In genomic region chr10:70146489-70147488, GRCh38 we compare ENCODE assay signal across 8 cellular contexts. TPM values are rescaled to one million over a fixed set of nuclear protein-coding genes. Genes with fewer than 3 reads are reported as not detected.
DNase-seq lines count a peak whose midpoint lies in the region; ATAC-seq and TF ChIP-seq lines count a peak whose summit lies in the region.

Gene TYSND1, minus strand, starts transcription at chr10:70146700. Its CDS starts 114 bp downstream, at chr10:70146586.

- TF ChIP-seq CTCF in liver (IDR thresholded peaks at IDR 0.05; ENCODE audit: low read depth, low read length, missing input control) = peak; percentile 67

- ATAC-seq in GM19438 (IDR thresholded peaks at IDR 0.05; ENCODE audit: low read depth, unreplicated experiment) (peak; percentile 86), HG03575 (IDR thresholded peaks at IDR 0.05; ENCODE audit: extremely low read depth, insufficient number of reproducible peaks, low FRiP score, unreplicated experiment) (peak; percentile 80)

- H3K36me3 ChIP-seq in CD4-positive, alpha-beta memory T cell (ENCODE audit: insufficient read depth, low read length) = peaks cover 20% of the 10 kb centered on the region
- H3K36me3 ChIP-seq in liver (ENCODE audit: control insufficient read depth in 4 of 4, insufficient read depth in 3 of 4, low read depth in 1 of 4, low read length in 3 of 4) = peaks cover 0 to 21% (median 11%) of the 10 kb centered on the region in 4 donors

- CTCF ChIA-PET in CD4-positive, alpha-beta memory T cell (lab: Charles Lee; ENCODE audit: partially characterized antibody) = interaction anchor here (0.6 to 7.9 kb wide), 48 partner anchors 9 to 455 kb away, joined by 3 to 153 read pairs (median 7); partner anchors contain the start of genes EIF4EBP2, PPA1, PRF1 and SAR1A

- H3K4me3 ChIP-seq in CD4-positive, alpha-beta memory T cell (ENCODE audit: low read length in 2 of 2) = peak within 1 kb of the TSS; percentile 50 to 87
- peak within 1 kb of the TSS; percentile 66 to 76 (median 68) for H3K4me3 ChIP-seq in liver (ENCODE audit: low read depth in 1 of 3, low read length in 3 of 3)

- peaks cover 33% of the 10 kb centered on the region for H3K4me1 ChIP-seq in CD4-positive, alpha-beta memory T cell (ENCODE audit: insufficient read depth, low read length)
- peaks cover 4 to 25% (median 14%) of the 10 kb centered on the region in 4 donors for H3K4me1 ChIP-seq in liver (ENCODE audit: control insufficient read depth in 4 of 4, insufficient read depth in 4 of 4, low read length in 3 of 4)

- H3K27me3 Mint-ChIP-seq in CD4-positive, alpha-beta memory T cell = no peaks in the 10 kb centered on the region

- no peaks in the 10 kb centered on the region for H3K27me3 ChIP-seq in CD4-positive, alpha-beta memory T cell (ENCODE audit: insufficient read depth, low read length)
- H3K27me3 ChIP-seq in liver (ENCODE audit: control insufficient read depth in 4 of 4, insufficient read depth in 4 of 4, low read length in 3 of 4) = no peaks in the 10 kb centered on the region

- H3K36me3 Mint-ChIP-seq in CD4-positive, alpha-beta memory T cell = peaks cover 15 to 32% of the 10 kb centered on the region in 2 donors

- TF ChIP-seq RAD21 in liver (IDR thresholded peaks at IDR 0.05) = peak; percentile 62 to 64

- H3K27ac ChIP-seq in CD4-positive, alpha-beta memory T cell (ENCODE audit: low read depth, low read length) = peak within 1 kb of the TSS; percentile 78
- peak within 1 kb of the TSS; percentile 88 for H3K27ac ChIP-seq in liver (ENCODE audit: low read depth in 1 of 2, low read length in 2 of 2)

- peak within 1 kb of the TSS; percentile 47 to 64 for H3K9ac ChIP-seq in liver (ENCODE audit: low read depth in 1 of 2, low read length in 2 of 2)

- no peaks in the 10 kb centered on the region for H3K9me3 Mint-ChIP-seq in CD4-positive, alpha-beta memory T cell

- H3K4me1 Mint-ChIP-seq in CD4-positive, alpha-beta memory T cell = peaks cover 13 to 41% (median 32%) of the 10 kb centered on the region in 4 donors

- intact Hi-C loops in CD4-positive, alpha-beta memory T cell (cut with micrococcal nuclease) = loop anchor here (1.0 kb wide), 8 partner anchors 24 to 258 kb away; partner anchors contain the start of genes EIF4EBP2, PPA1 and SAR1A

- H3K4me3 Mint-ChIP-seq in CD4-positive, alpha-beta memory T cell = peak within 1 kb of the TSS; percentile 90 to 93 (median 91)

- POLR2A ChIA-PET in CD4-positive, alpha-beta memory T cell (lab: Charles Lee; ENCODE audit: partially characterized antibody) = interaction anchor here (0.6 to 5.3 kb wide), 20 partner anchors 8 to 258 kb away, joined by 3 to 119 read pairs (median 6); partner anchors contain the start of genes EIF4EBP2, PPA1 and SAR1A

- peak; percentile 90 to 96 (median 91) for DNase-seq in CD4-positive, alpha-beta memory T cell
- peak; percentile 99 for DNase-seq in NCI-H82 (lab: John Stamatoyannopoulos, UW)
- DNase-seq in activated CD4-positive, alpha-beta T cell treated with anti-CD3 and anti-CD28 coated beads, Interleukin-2, amount 50 U/mL, for 48 hours = peak; percentile 93 to 95
- peak; percentile 94 to 99 for DNase-seq in dermis microvascular lymphatic vessel endothelial cell (ENCODE audit: low read depth in 2 of 2)
- peak; percentile 95 for DNase-seq in stimulated activated CD4-positive, alpha-beta T cell treated with anti-CD3 and anti-CD28 coated beads, Interleukin-4, amount 100 ng/mL, for 24 hours

- 2% methylated on average over 40 of the region's 40 CpGs for WGBS in liver

- H3K27ac Mint-ChIP-seq in CD4-positive, alpha-beta memory T cell = peak within 1 kb of the TSS; percentile 92 to 99 (median 98)

- H3K9me3 ChIP-seq in CD4-positive, alpha-beta memory T cell (ENCODE audit: control insufficient read depth in 1 of 2, low read length in 2 of 2) = no peaks in the 10 kb centered on the region
- no peaks in the 10 kb centered on the region for H3K9me3 ChIP-seq in liver (ENCODE audit: control insufficient read depth in 4 of 4, low read length in 3 of 4)

TF ChIP-seq in liver, 16 proteins besides CTCF, POLR2A, EP300 and RAD21:
- TF ChIP-seq NR2F2 (IDR thresholded peaks at IDR 0.05) = peak; percentile 76
- peak; percentile 29 for TF ChIP-seq YY1 (IDR thresholded peaks at IDR 0.05)
- peak in 1 of 2 donors; percentile 7 for TF ChIP-seq EGR1 (IDR thresholded peaks at IDR 0.05; ENCODE audit: low read depth in 2 of 2)
- TF ChIP-seq ZBTB33 (IDR thresholded peaks at IDR 0.05) = no peak
- TF ChIP-seq ATF3 (IDR thresholded peaks at IDR 0.05) = no peak
- no peak for TF ChIP-seq FOXA2 (IDR thresholded peaks at IDR 0.05)
- peak; percentile 29 for TF ChIP-seq HNF4G (IDR thresholded peaks at IDR 0.05)
- peak; percentile 73 to 78 for TF ChIP-seq JUND (IDR thresholded peaks at IDR 0.05)
- peak; percentile 77 for TF ChIP-seq TAF1 (conservative IDR thresholded peaks at IDR 0.05)
- TF ChIP-seq RXRA (IDR thresholded peaks at IDR 0.05) = peak; percentile 42 to 67
- TF ChIP-seq MAX (IDR thresholded peaks at IDR 0.05) = peak; percentile 66
- TF ChIP-seq HNF4A (conservative IDR thresholded peaks at IDR 0.05) = peak; percentile 73 to 74
- TF ChIP-seq REST (IDR thresholded peaks at IDR 0.05) = peak; percentile 53
- no peak for TF ChIP-seq FOXA1 (IDR thresholded peaks at IDR 0.05)
- peak; percentile 84 for TF ChIP-seq SP1 (IDR thresholded peaks at IDR 0.05)
- TF ChIP-seq GABPA (IDR thresholded peaks at IDR 0.05 in 1 of 2, conservative IDR thresholded peaks at IDR 0.05 in 1 of 2) = peak in 1 of 2 donors; percentile 68

RNA-seq across cellular contexts. Expression of gene TYSND1, which starts in this region (rescaled TPM):
- total RNA-seq in CD4-positive, alpha-beta memory T cell = 10 to 100 TPM; 29.3 to 31.4 TPM
- 10 to 100 TPM; 16.4 to 21.9 TPM for polyA plus RNA-seq in CD4-positive, alpha-beta memory T cell
- total RNA-seq in dermis microvascular lymphatic vessel endothelial cell = 4.6 and 5.2 TPM in 2 replicates
- total RNA-seq in liver = 10 to 100 TPM in 1 of 2 donors, 1 to 10 TPM in 1; 9.5 to 11.3 TPM
- 1 to 10 TPM; 3.9 to 4.9 TPM for polyA plus RNA-seq in liver

Comparison
In these comparisons a context has a peak if more than half of its experiments do, and no peak if none do; other contexts are left out.
1. Peak in every context shown above with its lines: DNase-seq, ATAC-seq, H3K4me3 ChIP-seq and H3K27ac ChIP-seq.